In the genomic region with DNA sequence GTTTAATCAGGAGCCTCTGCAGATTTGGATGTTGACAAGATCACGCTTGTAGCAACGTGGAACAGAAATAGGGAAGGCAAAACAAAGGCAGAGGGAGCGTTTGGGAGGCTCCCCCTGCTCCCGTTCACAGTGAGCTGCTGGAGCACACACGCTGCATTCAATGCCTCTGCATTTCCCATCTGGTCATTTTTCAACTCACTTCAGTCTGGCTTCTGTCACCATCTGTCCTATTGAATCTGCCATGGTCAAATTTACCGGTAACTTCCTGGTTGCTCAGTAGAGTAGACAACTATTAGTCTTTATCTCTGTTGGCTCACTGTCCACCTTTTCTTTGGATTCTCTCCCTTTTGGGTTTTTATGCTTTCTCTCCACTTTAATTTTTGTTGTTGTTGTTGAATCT, we compare ENCODE assay signal across 23 cellular contexts.
"Had no signal": no experiment of that assay in that cellular context is flagged by ENCODE, and none has a peak within 500 bp of the region (broad histone marks: within the 10 kb centered on the region; RNA-seq: fewer than 3 reads in every experiment).

No MANE protein-coding gene starts in this region.

- H3K4me3 Mint-ChIP-seq: activated CD4-positive, alpha-beta T cell treated with anti-CD3 and anti-CD28 coated beads for 36 hours; activated CD8-positive, alpha-beta T cell treated with anti-CD3 and anti-CD28 coated beads for 36 hours; activated T-helper 17 cell treated with anti-CD3 and anti-CD28 coated beads, Interleukin-2, amount 50 U/mL, for 72 hours; brain; nephron progenitor cell had no signal

- H3K4me3 ChIP-seq: coronary artery, left ventricle myocardium inferior, thyroid gland had no signal

- H3K27me3 ChIP-seq: thyroid gland had no signal

- FAIRE-seq: endometrium, frontal cortex had no signal

- DNase-seq: activated CD4-positive, alpha-beta T cell treated with anti-CD3 and anti-CD28 coated beads for 36 hours; activated CD8-positive, alpha-beta T cell treated with anti-CD3 and anti-CD28 coated beads for 36 hours; activated naive CD4-positive, alpha-beta T cell; activated T-cell treated with anti-CD3 and anti-CD28 coated beads, Interleukin-2, amount 50 U/mL, for 1 hour; anterior cingulate cortex; central memory CD4-positive, alpha-beta T cell; erythroblast; head of caudate nucleus; left ventricle myocardium inferior; mammary epithelial cell; midbrain; nephron progenitor cell; occipital lobe; stimulated activated CD4-positive, alpha-beta T cell treated with anti-CD3 and anti-CD28 coated beads, Interleukin-12 subunit alpha, Interleukin-12 subunit beta, amount 100 ng/mL, for 4 hours; stimulated activated CD4-positive, alpha-beta T cell treated with anti-CD3 and anti-CD28 coated beads, Interleukin-2, amount 100 ng/mL, for 24 hours; stimulated activated naive CD4-positive, alpha-beta T cell treated with Interleukin-2 at 50 U/mL for 16 hours; thyroid gland had no signal

- H3K27ac Mint-ChIP-seq: activated CD4-positive, alpha-beta T cell treated with anti-CD3 and anti-CD28 coated beads for 36 hours; activated CD8-positive, alpha-beta T cell treated with anti-CD3 and anti-CD28 coated beads for 36 hours; activated T-helper 17 cell treated with anti-CD3 and anti-CD28 coated beads, Interleukin-2, amount 50 U/mL, for 72 hours; nephron progenitor cell; progenitor cell of endocrine pancreas had no signal

- H3K4me1 ChIP-seq: left ventricle myocardium inferior, thyroid gland had no signal

- H3K27me3 Mint-ChIP-seq: progenitor cell of endocrine pancreas had no signal

- H3K9me3 Mint-ChIP-seq: activated CD8-positive, alpha-beta T cell treated with anti-CD3 and anti-CD28 coated beads for 36 hours; activated T-helper 17 cell treated with anti-CD3 and anti-CD28 coated beads, Interleukin-2, amount 50 U/mL, for 72 hours; brain had no signal

- H3K36me3 Mint-ChIP-seq: brain had no signal

- H3K4me1 Mint-ChIP-seq: activated T-helper 17 cell treated with anti-CD3 and anti-CD28 coated beads, Interleukin-2, amount 50 U/mL, for 72 hours had no signal

- H3K27ac ChIP-seq: coronary artery, left ventricle myocardium inferior, thyroid gland had no signal

- H3K36me3 ChIP-seq: left ventricle myocardium inferior, thyroid gland had no signal

- ATAC-seq: activated CD4-positive, alpha-beta T cell treated with anti-CD3 and anti-CD28 coated beads for 36 hours; activated CD8-positive, alpha-beta T cell treated with anti-CD3 and anti-CD28 coated beads for 36 hours; activated T-helper 17 cell treated with anti-CD3 and anti-CD28 coated beads, Interleukin-2, amount 50 U/mL, for 72 hours had no signal
